ENCODE assay signal across 10 cellular contexts in genomic region chr7:22859676-22860290, GRCh38. TPM values are rescaled to one million over a fixed set of nuclear protein-coding genes. Genes with fewer than 3 reads are reported as not detected.
DNase-seq lines count a peak whose midpoint lies in the region; ATAC-seq and TF ChIP-seq lines count a peak whose summit lies in the region.
"Had no signal": no experiment of that assay in that cellular context is flagged by ENCODE, and none has a peak within 500 bp of the region (broad histone marks: within the 10 kb centered on the region; RNA-seq: fewer than 3 reads in every experiment).

No MANE protein-coding gene starts in this region.

- no peaks in the 10 kb centered on the region for H3K36me3 ChIP-seq in thoracic aorta

- H3K4me1 Mint-ChIP-seq in WTC11: peaks cover 57% of the 10 kb centered on the region

- no peaks in the 10 kb centered on the region for H3K27me3 ChIP-seq in thoracic aorta (replicated peaks; ENCODE audit: insufficient read depth)
- H3K27me3 ChIP-seq: BE2C had no signal

- peak overlapping the region; percentile 68 to 73 for H3K27ac Mint-ChIP-seq in activated naive CD4-positive, alpha-beta T cell treated with anti-CD3 and anti-CD28 coated beads, Interleukin-2, amount 50 U/mL, for 72 hours
- H3K27ac Mint-ChIP-seq in WTC11: peak overlapping the region; percentile 85

- H3K4me3 Mint-ChIP-seq in WTC11: no peak overlapping the region

- no peak for ATAC-seq in activated naive CD4-positive, alpha-beta T cell treated with anti-CD3 and anti-CD28 coated beads, Interleukin-2, amount 50 U/mL, for 72 hours
- ATAC-seq in WTC11 (no peak), thoracic aorta (ENCODE audit: insufficient number of reproducible peaks, low FRiP score, low read depth) (no peak)

- no peak for DNase-seq in activated naive CD4-positive, alpha-beta T cell treated with anti-CD3 and anti-CD28 coated beads, Interleukin-2, amount 50 U/mL, for 72 hours (ENCODE audit: low spot score in 2 of 2)
- DNase-seq in activated naive CD4-positive, alpha-beta T cell (lab: John Stamatoyannopoulos, UW): no peak
- DNase-seq in WTC11 (ENCODE audit: low spot score): no peak
- DNase-seq in fibroblast of pulmonary artery (ENCODE audit: low read depth): peak; percentile 63
- DNase-seq in thoracic aorta (ENCODE audit: low spot score): no peak
- no peak for DNase-seq in DMS79 (lab: John Stamatoyannopoulos, UW)
- DNase-seq in epidermal melanocyte (ENCODE audit: insufficient read length, low spot score): no peak
- DNase-seq in putamen (ENCODE audit: low spot score): no peak
- DNase-seq: BE2C; stimulated activated CD4-positive, alpha-beta T cell treated with anti-CD3 and anti-CD28 coated beads, Interleukin-4, amount 100 ng/mL, for 4 hours had no signal

- H3K4me1 ChIP-seq in thoracic aorta (ENCODE audit: control insufficient read depth in 1 of 2, low read depth in 2 of 2): peaks cover 17 to 49% of the 10 kb centered on the region in 2 donors

- no peaks in the 10 kb centered on the region for H3K27me3 Mint-ChIP-seq in WTC11 (ENCODE audit: low read depth)

- H3K4me3 ChIP-seq in fibroblast of pulmonary artery (replicated peaks; ENCODE audit: low read depth, low read length): no peak overlapping the region
- no peak overlapping the region for H3K4me3 ChIP-seq in thoracic aorta

- CTCF ChIA-PET in WTC11 (lab: Charles Lee): interaction anchor here (0.6 to 2.5 kb wide), 16 partner anchors 9 to 385 kb away, joined by 3 to 18 read pairs (median 4); partner anchors contain the start of gene IL6

- no peaks in the 10 kb centered on the region for H3K9me3 ChIP-seq in thoracic aorta
- H3K9me3 ChIP-seq: BE2C had no signal

- TF ChIP-seq CTCF in WTC11 (IDR thresholded peaks at IDR 0.05) (no peak), fibroblast of pulmonary artery (IDR thresholded peaks at IDR 0.05; ENCODE audit: low read length, missing control alignments) (no peak), thoracic aorta (IDR thresholded peaks at IDR 0.05) (no peak)

- peaks cover 38 to 69% of the 10 kb centered on the region in 2 donors for H3K36me3 Mint-ChIP-seq in activated naive CD4-positive, alpha-beta T cell treated with anti-CD3 and anti-CD28 coated beads, Interleukin-2, amount 50 U/mL, for 72 hours
- H3K36me3 Mint-ChIP-seq in WTC11: peaks cover 64% of the 10 kb centered on the region

- no peaks in the 10 kb centered on the region for H3K9me3 Mint-ChIP-seq in activated naive CD4-positive, alpha-beta T cell treated with anti-CD3 and anti-CD28 coated beads, Interleukin-2, amount 50 U/mL, for 72 hours
- H3K9me3 Mint-ChIP-seq in WTC11: no peaks in the 10 kb centered on the region

- H3K27ac ChIP-seq in thoracic aorta: peak overlapping the region; percentile 73 to 78

- POLR2A ChIA-PET in WTC11 (lab: Charles Lee): interaction anchor here (0.9 to 1.3 kb wide), 2 partner anchors 49 to 93 kb away, joined by 3 to 4 read pairs; no protein-coding TSS in a partner anchor

TF ChIP-seq in WTC11, 78 proteins besides CTCF, POLR2A, EP300 and RAD21:
- no peak for TF ChIP-seq CREB1 (CRISPR knock-in tag; IDR thresholded peaks at IDR 0.05)
- no peak for TF ChIP-seq E2F1 (CRISPR knock-in tag; IDR thresholded peaks at IDR 0.05)
- no peak for TF ChIP-seq NFE2L1 (CRISPR knock-in tag; IDR thresholded peaks at IDR 0.05)
- 0 out of 2 replicates have a peak, but pooled peaks have one; percentile 32 for TF ChIP-seq ZNF416 (CRISPR knock-in tag; IDR thresholded peaks at IDR 0.05)
- peak; percentile 22; the same call in 1 of the 2 replicates for TF ChIP-seq EMX1 (CRISPR knock-in tag; IDR thresholded peaks at IDR 0.05)
- no peak for TF ChIP-seq ATF2 (CRISPR knock-in tag; IDR thresholded peaks at IDR 0.05; ENCODE audit: borderline replicate concordance, low read depth)
- TF ChIP-seq NFATC4 (CRISPR knock-in tag; IDR thresholded peaks at IDR 0.05): peak; percentile 73; the same call in 1 of the 2 replicates
- TF ChIP-seq ZBTB43 (CRISPR knock-in tag; IDR thresholded peaks at IDR 0.05): no peak
- no peak for TF ChIP-seq PRDM15 (CRISPR knock-in tag; IDR thresholded peaks at IDR 0.05)
- TF ChIP-seq ELF4 (CRISPR knock-in tag; IDR thresholded peaks at IDR 0.05; ENCODE audit: low read depth): no peak
- TF ChIP-seq JAZF1 (CRISPR knock-in tag; IDR thresholded peaks at IDR 0.05): no peak
- no peak for TF ChIP-seq ZSCAN18 (CRISPR knock-in tag; IDR thresholded peaks at IDR 0.05)
- TF ChIP-seq ZNF671 (CRISPR knock-in tag; IDR thresholded peaks at IDR 0.05): peak; percentile 23; the same call in 1 of the 2 replicates

RNA-seq across cellular contexts. Expression of gene TOMM7, which starts 37.1 kb away (rescaled TPM):
- total RNA-seq in activated naive CD4-positive, alpha-beta T cell treated with anti-CD3 and anti-CD28 coated beads, Interleukin-2, amount 50 U/mL, for 72 hours: 100 to 1,000 TPM; 270 to 281 TPM
- total RNA-seq in WTC11 (2021) (500 to 506 TPM (median 502 TPM) in 3 replicates), thoracic aorta (100 to 1,000 TPM in 1 of 2 donors, 10 to 100 TPM in 1; 95.0 to 123 TPM)
